In the genomic region with DNA sequence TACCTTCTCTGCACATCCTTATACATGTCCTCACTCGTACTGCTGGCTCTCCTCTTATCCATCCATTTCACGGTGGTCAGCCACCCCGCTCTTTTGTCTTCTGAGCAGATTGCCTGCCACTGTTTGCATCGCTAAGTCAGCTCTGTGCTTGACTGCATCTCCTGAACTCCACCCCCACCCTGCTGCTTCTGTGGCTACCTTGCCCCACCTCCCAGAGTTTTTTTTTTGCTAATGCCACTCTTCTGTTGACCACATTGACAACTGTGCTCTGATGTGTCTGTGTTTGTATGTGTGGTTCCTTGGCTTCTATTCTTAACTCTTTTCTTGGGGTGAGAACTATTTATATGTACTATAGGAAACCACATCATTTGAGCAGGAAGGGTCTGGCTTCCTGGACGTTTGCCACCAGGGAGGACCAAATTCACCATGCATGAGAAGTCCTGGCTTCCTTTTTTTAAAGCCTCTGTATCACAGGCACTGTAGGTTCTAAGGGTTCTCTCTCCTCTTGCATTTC, we compare ENCODE assay signal across 8 cellular contexts. TPM values are rescaled to one million over a fixed set of nuclear protein-coding genes. Genes with fewer than 3 reads are reported as not detected.
DNase-seq lines count a peak whose midpoint lies in the region; ATAC-seq lines count a peak whose summit lies in the region.

No MANE protein-coding gene starts in this region.

- H3K36me3 Mint-ChIP-seq in T-helper 1 cell treated with Interleukin-12 subunit alpha and Interleukin-12 subunit beta and Interleukin-4 antibody, amounts not matched to agents 30 μg/mL and 1 μg/mL, for 36 hours (ENCODE audit: low read depth): no peaks in the 10 kb centered on the region

- DNase-seq in T-helper 1 cell (no peak), NAMALWA (ENCODE audit: low spot score) (peak; percentile 72), cardiac septum (ENCODE audit: low spot score) (peak; percentile 84), 8988T (no peak), HT-29 (ENCODE audit: low spot score) (no peak)
- DNase-seq in stimulated activated CD4-positive, alpha-beta T cell treated with anti-CD3 and anti-CD28 coated beads, Interleukin-2, amount 100 ng/mL, for 48 hours: no peak

- ATAC-seq in HG02623 (IDR thresholded peaks at IDR 0.05; ENCODE audit: unreplicated experiment): peak; percentile 85

- H3K4me3 Mint-ChIP-seq in T-helper 1 cell treated with Interleukin-12 subunit alpha and Interleukin-12 subunit beta and Interleukin-4 antibody, amounts not matched to agents 30 μg/mL and 1 μg/mL, for 36 hours: peak overlapping the region; percentile 51

- peaks cover 65% of the 10 kb centered on the region for H3K27me3 Mint-ChIP-seq in T-helper 1 cell treated with Interleukin-12 subunit alpha and Interleukin-12 subunit beta and Interleukin-4 antibody, amounts not matched to agents 30 μg/mL and 1 μg/mL, for 36 hours (ENCODE audit: low read depth)

- peak overlapping the region; percentile 4 for H3K27ac Mint-ChIP-seq in T-helper 1 cell treated with Interleukin-12 subunit alpha and Interleukin-12 subunit beta and Interleukin-4 antibody, amounts not matched to agents 30 μg/mL and 1 μg/mL, for 36 hours

- peaks cover 19% of the 10 kb centered on the region for H3K4me1 Mint-ChIP-seq in T-helper 1 cell treated with Interleukin-12 subunit alpha and Interleukin-12 subunit beta and Interleukin-4 antibody, amounts not matched to agents 30 μg/mL and 1 μg/mL, for 36 hours (ENCODE audit: low read depth)

- no peaks in the 10 kb centered on the region for H3K9me3 Mint-ChIP-seq in T-helper 1 cell treated with Interleukin-12 subunit alpha and Interleukin-12 subunit beta and Interleukin-4 antibody, amounts not matched to agents 30 μg/mL and 1 μg/mL, for 36 hours

- intact Hi-C loops in cardiac septum (cut with DNase I): loop anchor here (10.0 kb wide), 1 partner anchor 61 kb away; no protein-coding TSS in a partner anchor

RNA-seq across cellular contexts. Expression of a gene that starts 12.8 kb away (rescaled TPM):
- 27.5 TPM for total RNA-seq in cardiac septum
- total RNA-seq in HT-29 (2014; rRNA removed; shearing (Covaris generic)): 18.8 and 24.6 TPM in 2 replicates

Comparison
In these comparisons a context has a peak if more than half of its experiments do, and no peak if none do; other contexts are left out.
1. DNase-seq: peak in NAMALWA (single experiment) and cardiac septum (single experiment); none in T-helper 1 cell (0 of 5), 8988T (single experiment), stimulated activated CD4-positive, alpha-beta T cell treated with anti-CD3 and anti-CD28 coated beads, Interleukin-2, amount 100 ng/mL, for 48 hours (0 of 2) and HT-29 (single experiment).